In genomic region chr20:62266340-62266739, GRCh38 we compare ENCODE assay signal across 25 cellular contexts. TPM values are rescaled to one million over a fixed set of nuclear protein-coding genes. Genes with fewer than 3 reads are reported as not detected.
A peak's percentile ranks its signal among the peaks of the same experiment; 100 is the strongest.
DNase-seq lines count a peak whose midpoint lies in the region; ATAC-seq and TF ChIP-seq lines count a peak whose summit lies in the region.
"Had no signal": no experiment of that assay in that cellular context is flagged by ENCODE, and none has a peak within 500 bp of the region (broad histone marks: within the 10 kb centered on the region; RNA-seq: fewer than 3 reads in every experiment).

No MANE protein-coding gene starts in this region.

- H2AFZ ChIP-seq in DND-41 (ENCODE audit: low read depth, low read length) (no peak overlapping the region), mesenchymal stem cell (ENCODE audit: low read depth, low read length) (no peak overlapping the region)

- no peak overlapping the region for H4K91ac ChIP-seq in mesenchymal stem cell (ENCODE audit: low read length)

- H2AK5ac ChIP-seq in mesenchymal stem cell (ENCODE audit: low read length, severe bottlenecking), result no peak overlapping the region

- H3K4me3 ChIP-seq in DND-41 (ENCODE audit: low read depth in 1 of 2, low read length in 2 of 2), result no peak overlapping the region
- H3K4me3 ChIP-seq in mesenchymal stem cell (ENCODE audit: insufficient read depth in 1 of 2, low read depth in 1 of 2, low read length in 2 of 2), result no peak overlapping the region
- no peak overlapping the region for H3K4me3 ChIP-seq in stomach
- H3K4me3 ChIP-seq: thoracic aorta had no signal

- no peak overlapping the region for H3K14ac ChIP-seq in mesenchymal stem cell (ENCODE audit: low read length in 2 of 2)

- no peak overlapping the region for H3K4me3 Mint-ChIP-seq in WTC11
- H3K4me3 Mint-ChIP-seq in stimulated activated naive B cell treated with anti-CD40 and anti-IgM and Interleukin-4, amounts not matched to agents 10 μg/mL and 1 μg/mL and 100 μg/mL, for 72 hours, result no peak overlapping the region
- no peak overlapping the region for H3K4me3 Mint-ChIP-seq in activated naive CD8-positive, alpha-beta T cell treated with anti-CD3 and anti-CD28 coated beads, Interleukin-2, amount 50 U/mL, for 24 hours
- H3K4me3 Mint-ChIP-seq: activated naive CD4-positive, alpha-beta T cell treated with anti-CD3 and anti-CD28 coated beads for 36 hours had no signal

- no peak for ATAC-seq in DND-41 (ENCODE audit: insufficient read depth, low read depth)
- ATAC-seq in WTC11, result no peak
- ATAC-seq in stimulated activated naive B cell treated with anti-CD40 and anti-IgM and Interleukin-4, amounts not matched to agents 10 μg/mL and 1 μg/mL and 100 μg/mL, for 72 hours (replicated peaks), result no peak
- ATAC-seq in activated naive CD8-positive, alpha-beta T cell treated with anti-CD3 and anti-CD28 coated beads, Interleukin-2, amount 50 U/mL, for 24 hours, result no peak

- H4K20me1 ChIP-seq in DND-41 (ENCODE audit: insufficient read depth, low read length), result peaks cover 18% of the 10 kb centered on the region

- H3K9me3 Mint-ChIP-seq in WTC11, result peaks cover 21% of the 10 kb centered on the region
- peaks cover 0 to 3% of the 10 kb centered on the region in 2 donors for H3K9me3 Mint-ChIP-seq in stimulated activated naive B cell treated with anti-CD40 and anti-IgM and Interleukin-4, amounts not matched to agents 10 μg/mL and 1 μg/mL and 100 μg/mL, for 72 hours
- no peaks in the 10 kb centered on the region for H3K9me3 Mint-ChIP-seq in activated naive CD8-positive, alpha-beta T cell treated with anti-CD3 and anti-CD28 coated beads, Interleukin-2, amount 50 U/mL, for 24 hours

- peaks cover 55% of the 10 kb centered on the region for H3K79me1 ChIP-seq in mesenchymal stem cell (replicated peaks; ENCODE audit: low read length, poor library complexity, severe bottlenecking)

- no peak overlapping the region for H4K8ac ChIP-seq in mesenchymal stem cell (ENCODE audit: low read length)

- intact Hi-C loops in stomach (cut with DNase I; ENCODE audit: low total_unique reads), result no loop called here

- H3K9me3 ChIP-seq in DND-41 (ENCODE audit: insufficient read depth, low read length, severe bottlenecking), result no peaks in the 10 kb centered on the region
- H3K9me3 ChIP-seq in mesenchymal stem cell (ENCODE audit: control insufficient read depth, low read length), result peaks cover 12% of the 10 kb centered on the region
- H3K9me3 ChIP-seq in stomach, result peaks cover 0 to 4% (median 0%) of the 10 kb centered on the region in 4 donors
- H3K9me3 ChIP-seq: thoracic aorta had no signal

- POLR2A ChIA-PET in WTC11 (lab: Charles Lee), result no interaction called here

- H2BK5ac ChIP-seq in mesenchymal stem cell (ENCODE audit: low read depth, low read length, poor library complexity, severe bottlenecking), result no peak overlapping the region

- H3K36me3 ChIP-seq in DND-41 (ENCODE audit: insufficient read depth, low read length), result peaks cover 60% of the 10 kb centered on the region
- peaks cover 63 to 75% of the 10 kb centered on the region in 2 experiments for H3K36me3 ChIP-seq in mesenchymal stem cell (ENCODE audit: control insufficient read depth in 1 of 2, insufficient read depth in 2 of 2, low read depth in 1 of 2, low read length in 2 of 2)
- H3K36me3 ChIP-seq in stomach, result peaks cover 26 to 92% (median 89%) of the 10 kb centered on the region in 4 donors

- H3K23ac ChIP-seq in mesenchymal stem cell (ENCODE audit: low read length in 2 of 2), result no peak overlapping the region

- no peak overlapping the region for H2BK12ac ChIP-seq in mesenchymal stem cell (ENCODE audit: low read length in 2 of 2)

- H2BK120ac ChIP-seq in mesenchymal stem cell (ENCODE audit: low read depth, low read length), result no peak overlapping the region

- no peaks in the 10 kb centered on the region for H3K79me2 ChIP-seq in DND-41 (ENCODE audit: insufficient read depth, low read length)

- CTCF ChIA-PET in WTC11 (lab: Charles Lee), result no interaction called here

- no peak overlapping the region for H3K27ac Mint-ChIP-seq in WTC11
- H3K27ac Mint-ChIP-seq in stimulated activated naive B cell treated with anti-CD40 and anti-IgM and Interleukin-4, amounts not matched to agents 10 μg/mL and 1 μg/mL and 100 μg/mL, for 72 hours, result no peak overlapping the region
- no peak overlapping the region for H3K27ac Mint-ChIP-seq in activated naive CD8-positive, alpha-beta T cell treated with anti-CD3 and anti-CD28 coated beads, Interleukin-2, amount 50 U/mL, for 24 hours
- H3K27ac Mint-ChIP-seq: activated naive CD4-positive, alpha-beta T cell treated with anti-CD3 and anti-CD28 coated beads for 36 hours had no signal

- H3K9ac ChIP-seq in DND-41 (ENCODE audit: low read depth, low read length), result no peak overlapping the region
- no peak overlapping the region for H3K9ac ChIP-seq in mesenchymal stem cell (ENCODE audit: low read length)

- H3K27me3 ChIP-seq in DND-41 (ENCODE audit: insufficient read depth, low read length, poor library complexity), result no peaks in the 10 kb centered on the region
- H3K27me3 ChIP-seq in mesenchymal stem cell (ENCODE audit: control insufficient read depth in 1 of 2, insufficient read depth in 1 of 2, low read length in 2 of 2), result no peaks in the 10 kb centered on the region
- H3K27me3 ChIP-seq in stomach, result no peaks in the 10 kb centered on the region

- H3K36me3 Mint-ChIP-seq in WTC11, result peaks cover 50% of the 10 kb centered on the region
- peaks cover 37 to 58% of the 10 kb centered on the region in 2 donors for H3K36me3 Mint-ChIP-seq in stimulated activated naive B cell treated with anti-CD40 and anti-IgM and Interleukin-4, amounts not matched to agents 10 μg/mL and 1 μg/mL and 100 μg/mL, for 72 hours
- H3K36me3 Mint-ChIP-seq in activated naive CD8-positive, alpha-beta T cell treated with anti-CD3 and anti-CD28 coated beads, Interleukin-2, amount 50 U/mL, for 24 hours (ENCODE audit: low read depth), result peaks cover 24% of the 10 kb centered on the region

- H3K4me1 ChIP-seq in DND-41 (ENCODE audit: insufficient read depth, low read length), result no peaks in the 10 kb centered on the region
- no peaks in the 10 kb centered on the region for H3K4me1 ChIP-seq in mesenchymal stem cell (ENCODE audit: control insufficient read depth, insufficient read depth, low read depth, low read length)
- H3K4me1 ChIP-seq in stomach, result no peaks in the 10 kb centered on the region

- no peak overlapping the region for H2BK15ac ChIP-seq in mesenchymal stem cell (ENCODE audit: low read depth, poor library complexity, severe bottlenecking)

- DNase-seq in DND-41 (peak; percentile 29), HT-29 (ENCODE audit: low spot score) (peak; percentile 14), WTC11 (ENCODE audit: low spot score) (no peak), mesenchymal stem cell (peak; percentile 8), stomach (no peak)
- DNase-seq in stimulated activated naive B cell treated with anti-CD40 and anti-IgM and Interleukin-4, amounts not matched to agents 10 μg/mL and 1 μg/mL and 100 μg/mL, for 72 hours, result no peak
- DNase-seq in activated naive CD8-positive, alpha-beta T cell treated with anti-CD3 and anti-CD28 coated beads, Interleukin-2, amount 50 U/mL, for 24 hours, result no peak
- DNase-seq in stimulated activated CD4-positive, alpha-beta T cell treated with anti-CD3 and anti-CD28 coated beads, Interleukin-4, amount 100 ng/mL, for 1 hour, result no peak
- DNase-seq: activated naive CD4-positive, alpha-beta T cell treated with anti-CD3 and anti-CD28 coated beads for 36 hours; activated T-cell treated with anti-CD3 and anti-CD28 coated beads, Interleukin-2, amount 50 U/mL, for 1 hour; anterior cingulate cortex; caudate nucleus; H7; kidney; NCI-H1436 treated with DMSO at 0.1 percent for 48 hours; NCI-H69; nucleus accumbens; OCI-M1; retina; SHP77 treated with DMSO at 0.1 percent for 48 hours had no signal

- no peak for TF ChIP-seq POLR2A in stomach (IDR thresholded peaks at IDR 0.05)

- H3K27ac ChIP-seq in DND-41 (ENCODE audit: low read length) (no peak overlapping the region), mesenchymal stem cell (ENCODE audit: low read length, poor library complexity, severe bottlenecking) (no peak overlapping the region), stomach (no peak overlapping the region)
- H3K27ac ChIP-seq: thoracic aorta had no signal

- H3K27me3 Mint-ChIP-seq in WTC11 (ENCODE audit: low read depth), result no peaks in the 10 kb centered on the region
- H3K27me3 Mint-ChIP-seq in stimulated activated naive B cell treated with anti-CD40 and anti-IgM and Interleukin-4, amounts not matched to agents 10 μg/mL and 1 μg/mL and 100 μg/mL, for 72 hours, result no peaks in the 10 kb centered on the region
- no peaks in the 10 kb centered on the region for H3K27me3 Mint-ChIP-seq in activated naive CD8-positive, alpha-beta T cell treated with anti-CD3 and anti-CD28 coated beads, Interleukin-2, amount 50 U/mL, for 24 hours

- 94% methylated on average over 9 of the region's 10 CpGs for WGBS in mesenchymal stem cell
- WGBS in stomach, 5 donors, result 86 to 96% (median 93%) methylated on average over 10 of the region's 10 CpGs

- TF ChIP-seq CTCF in DND-41 (IDR thresholded peaks at IDR 0.05; ENCODE audit: borderline replicate concordance, extremely low read depth, low read length, poor library complexity, severe bottlenecking) (no peak), WTC11 (IDR thresholded peaks at IDR 0.05) (no peak), stomach (IDR thresholded peaks at IDR 0.05) (no peak)

- TF ChIP-seq EP300 in stomach (IDR thresholded peaks at IDR 0.05), result no peak

- H3K18ac ChIP-seq in mesenchymal stem cell (ENCODE audit: low read depth in 1 of 2, low read length in 2 of 2), result no peak overlapping the region

- peaks cover 3% of the 10 kb centered on the region; the same call in 1 of the 2 replicates for H3K4me1 Mint-ChIP-seq in WTC11
- H3K4me1 Mint-ChIP-seq in stimulated activated naive B cell treated with anti-CD40 and anti-IgM and Interleukin-4, amounts not matched to agents 10 μg/mL and 1 μg/mL and 100 μg/mL, for 72 hours, result peaks cover 0 to 2% of the 10 kb centered on the region in 2 donors
- no peaks in the 10 kb centered on the region for H3K4me1 Mint-ChIP-seq in activated naive CD8-positive, alpha-beta T cell treated with anti-CD3 and anti-CD28 coated beads, Interleukin-2, amount 50 U/mL, for 24 hours

- H3K4me2 ChIP-seq in DND-41 (ENCODE audit: insufficient read depth, low read length) (no peak overlapping the region), mesenchymal stem cell (ENCODE audit: low read length, poor library complexity, severe bottlenecking) (no peak overlapping the region)

- no peak overlapping the region for H3K4ac ChIP-seq in mesenchymal stem cell (ENCODE audit: low read depth in 1 of 2, low read length in 2 of 2)

RNA-seq across cellular contexts. Expression of gene OSBPL2, which starts 28.0 kb away (rescaled TPM):
- total RNA-seq in HT-29 (2014; rRNA removed; shearing (Covaris generic)), result 44.9 and 49.8 TPM in 2 replicates
- total RNA-seq in WTC11 (2021) (37.8 to 49.5 TPM (median 39.4 TPM) in 3 replicates), stomach (10 to 100 TPM; 23.2 to 83.4 (median 66.3) TPM)
- 22.3 TPM for polyA plus RNA-seq in mesenchymal stem cell (2013, experiment 1 of 2)
- 22.7 TPM for polyA plus RNA-seq in mesenchymal stem cell (2013, experiment 2 of 2)
- polyA plus RNA-seq in stomach, result 10 to 100 TPM; 15.1 to 19.7 (median 19.7) TPM

RNA-seq across cellular contexts. Expression of gene ADRM1, which starts 36.5 kb away (rescaled TPM):
- total RNA-seq in HT-29 (2014; rRNA removed; shearing (Covaris generic)), result 659 and 752 TPM in 2 replicates
- total RNA-seq in WTC11 (2021), result 146 to 160 TPM (median 147 TPM) in 3 replicates
- polyA plus RNA-seq in mesenchymal stem cell (2013, experiment 1 of 2), result 99.6 TPM
- polyA plus RNA-seq in mesenchymal stem cell (2013, experiment 2 of 2), result 97.9 TPM
- total RNA-seq in stomach, result 100 to 1,000 TPM in 2 of 5 donors, 10 to 100 TPM in 3; 42.0 to 130 (median 68.4) TPM
- 10 to 100 TPM; 82.3 to 91.3 (median 85.0) TPM for polyA plus RNA-seq in stomach

RNA-seq across cellular contexts. Expression of gene HRH3, which starts 46.3 kb away (rescaled TPM):
- total RNA-seq in HT-29 (2014; rRNA removed; shearing (Covaris generic)), result not detected in 2 replicates
- 2.9 to 3.4 TPM (median 3.3 TPM) in 3 replicates for total RNA-seq in WTC11 (2021)
- not detected for polyA plus RNA-seq in mesenchymal stem cell (2013, experiment 1 of 2)
- polyA plus RNA-seq in mesenchymal stem cell (2013, experiment 2 of 2), result not detected
- total RNA-seq in stomach, result not detected
- polyA plus RNA-seq in stomach, result not detected
- total RNA-seq: activated naive CD4-positive, alpha-beta T cell treated with anti-CD3 and anti-CD28 coated beads for 36 hours; epithelial cell of proximal tubule; kidney; lung microvascular endothelial cell; M059J; T-helper 1 cell treated with Interleukin-12 subunit alpha and Interleukin-12 subunit beta and Interleukin-4 antibody, amounts not matched to agents 30 ng/mL and 1 ng/mL, for 36 hours; thoracic aorta had no signal

Comparison
In these comparisons a context has a peak if more than half of its experiments do, and no peak if none do; other contexts are left out.
1. DNase-seq: peak in DND-41 (single experiment), HT-29 (single experiment) and mesenchymal stem cell (single experiment); none in WTC11 (single experiment), stimulated activated naive B cell treated with anti-CD40 and anti-IgM and Interleukin-4, amounts not matched to agents 10 μg/mL and 1 μg/mL and 100 μg/mL, for 72 hours (single experiment), stomach (single experiment), activated naive CD8-positive, alpha-beta T cell treated with anti-CD3 and anti-CD28 coated beads, Interleukin-2, amount 50 U/mL, for 24 hours (single experiment) and stimulated activated CD4-positive, alpha-beta T cell treated with anti-CD3 and anti-CD28 coated beads, Interleukin-4, amount 100 ng/mL, for 1 hour (single experiment).